ENCODE assay signal across 24 cellular contexts in the genomic region with DNA sequence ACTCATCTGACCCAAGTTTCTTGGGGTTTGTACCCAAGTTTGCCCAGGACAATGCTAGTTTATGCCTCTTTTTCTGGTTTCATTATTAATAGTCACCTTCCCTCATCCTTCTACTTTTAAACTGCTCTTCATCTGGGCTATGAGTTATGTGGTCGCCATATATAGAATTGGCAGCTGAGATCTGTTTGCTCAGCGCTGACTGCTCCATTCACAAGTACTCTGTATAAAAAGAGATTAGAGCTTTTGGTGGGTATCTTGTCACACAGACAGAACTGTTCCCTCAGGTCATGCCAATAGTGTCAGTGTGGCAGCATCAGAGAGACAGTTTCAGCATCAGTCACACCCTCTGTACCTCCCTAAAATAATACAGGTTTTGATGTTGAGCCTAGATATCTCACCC.
"Had no signal": no experiment of that assay in that cellular context is flagged by ENCODE, and none has a peak within 500 bp of the region (broad histone marks: within the 10 kb centered on the region; RNA-seq: fewer than 3 reads in every experiment).

No MANE protein-coding gene starts in this region.

- DNase-seq: hypothalamus; immature natural killer cell; kidney; left colon; left lung; mesendoderm; naive thymus-derived CD4-positive, alpha-beta T cell; ovary; retina; right cardiac atrium; stimulated activated CD4-positive, alpha-beta T cell treated with anti-CD3 and anti-CD28 coated beads, Interleukin-1b, Interleukin-23, amount 100 ng/mL, for 48 hours; stimulated activated CD4-positive, alpha-beta T cell treated with anti-CD3 and anti-CD28 coated beads, Interleukin-2, amount 100 ng/mL, for 48 hours; stimulated activated CD4-positive, alpha-beta T cell treated with anti-CD3 and anti-CD28 coated beads, Interleukin-4, amount 100 ng/mL, for 4 hours; stimulated activated CD8-positive, alpha-beta memory T cell treated with anti-CD3 and anti-CD28 coated beads, Interleukin-4, amount 100 ng/mL, for 48 hours; stimulated activated naive CD4-positive, alpha-beta T cell treated with Interleukin-2 at 50 U/mL for 16 hours; stimulated activated naive CD8-positive, alpha-beta T cell treated with anti-CD3 and anti-CD28 coated beads, Interleukin-15, amount 100 ng/mL, for 72 hours; substantia nigra; uterus had no signal

- H3K4me2 ChIP-seq: smooth muscle cell had no signal

- H3K27me3 ChIP-seq: left lung, ovary, tibial nerve, uterus had no signal

- H3K27ac ChIP-seq: left lung, ovary, tibial nerve, uterus had no signal

- H3K4me1 ChIP-seq: left lung, tibial nerve, uterus had no signal

- H3K9me3 ChIP-seq: left lung, ovary, tibial nerve, uterus had no signal

- H3K36me3 ChIP-seq: left lung, ovary, tibial nerve, uterus had no signal

- ATAC-seq: left colon; left lung; naive thymus-derived CD4-positive, alpha-beta T cell; natural killer cell treated with Interleukin-12 subunit alpha and Interleukin-12 subunit beta and Interleukin-15 and Interleukin-18, amount 100 ng/mL, for 72 hours; sciatic nerve; stimulated activated memory B cell treated with anti-CD40 and anti-IgM and Interleukin-4, amounts not matched to agents 10 μg/mL and 1 μg/mL and 100 μg/mL, for 72 hours; stimulated activated naive CD8-positive, alpha-beta T cell treated with anti-CD3 and anti-CD28 coated beads, Interleukin-15, amount 100 ng/mL, for 72 hours had no signal

- H3K4me3 ChIP-seq: left lung, lung, ovary, smooth muscle cell, tibial nerve, uterus had no signal
